In the genomic region with DNA sequence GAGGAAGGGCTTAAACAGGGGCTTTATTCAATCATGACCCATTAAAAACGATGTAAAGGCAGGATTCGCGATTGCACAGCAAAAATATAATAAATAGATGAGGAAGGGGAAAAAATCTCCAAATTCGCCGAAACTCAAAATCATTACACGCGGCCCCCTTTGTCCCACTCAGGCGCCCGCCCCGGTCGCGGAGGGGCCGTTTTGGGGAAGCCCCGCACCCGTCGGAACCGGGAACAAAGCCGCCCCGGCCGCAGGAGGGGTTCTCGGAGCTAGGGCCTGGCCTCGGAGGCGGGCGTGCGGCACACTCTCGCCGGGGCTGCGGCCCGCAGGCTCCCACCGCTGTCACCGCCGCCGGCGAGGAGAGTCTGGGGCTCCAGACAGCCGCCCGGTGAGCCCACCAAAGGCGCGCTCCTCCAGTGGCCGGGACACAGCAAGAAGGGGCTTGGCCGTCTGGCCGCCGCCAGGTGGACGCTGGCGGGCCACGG, we compare ENCODE assay signal across 8 cellular contexts. TPM values are rescaled to one million over a fixed set of nuclear protein-coding genes. Genes with fewer than 3 reads are reported as not detected.
DNase-seq lines count a peak whose midpoint lies in the region; ATAC-seq and TF ChIP-seq lines count a peak whose summit lies in the region.

No MANE protein-coding gene starts in this region.

- no peaks in the 10 kb centered on the region for H3K36me3 ChIP-seq in heart right ventricle

- H3K27me3 ChIP-seq in heart right ventricle = no peaks in the 10 kb centered on the region

- peaks cover 0 to 19% (median 12%) of the 10 kb centered on the region in 9 donors for H3K4me1 ChIP-seq in heart right ventricle

- peak; percentile 17 to 74 (median 51) for ATAC-seq in heart right ventricle

- no peaks in the 10 kb centered on the region for H3K9me3 ChIP-seq in heart right ventricle

- H3K27ac ChIP-seq in heart right ventricle = peak overlapping the region; percentile 76 to 97 (median 90)

- WGBS in heart right ventricle, 2 donors = 0% methylated on average over 43 to 45 of the region's 45 CpGs

- intact Hi-C loops in heart right ventricle (cut with DNase I) = loop anchor here in 3 of 10 donors (5.0 to 10.0 kb wide), 2 partner anchors 143 to 254 kb away; a partner anchor contains a TSS

- H3K4me3 ChIP-seq in GM08714 (ENCODE audit: low read length) (peak overlapping the region; percentile 99), heart right ventricle (peak overlapping the region; percentile 69 to 96 (median 92)), retinal pigment epithelial cell (ENCODE audit: low read length) (peak overlapping the region; percentile 90)

- DNase-seq in HCEC 1CT (peak; percentile 20), NCI-H69 (lab: John Stamatoyannopoulos, UW) (peak; percentile 73), heart right ventricle (peak; percentile 12 to 43), retinal pigment epithelial cell (ENCODE audit: low read depth) (no peak), T1000 (lab: John Stamatoyannopoulos, UW) (no peak), GF-D8 (lab: John Stamatoyannopoulos, UW) (no peak)
- peak; percentile 42 for DNase-seq in activated naive CD4-positive, alpha-beta T cell treated with Interleukin-2 at 50 U/mL for 16 hours

- peak in 1 of 9 donors; percentile 15 for TF ChIP-seq CTCF in heart right ventricle (IDR thresholded peaks at IDR 0.05)
- TF ChIP-seq CTCF in retinal pigment epithelial cell (conservative IDR thresholded peaks at IDR 0.05; ENCODE audit: low read depth, low read length) = no peak

RNA-seq across cellular contexts. Expression of a gene that starts 0.5 kb away (rescaled TPM):
- total RNA-seq in heart right ventricle = 10 to 100 TPM in 9 of 10 donors, 1 to 10 TPM in 1; 8.6 to 17.8 (median 12.3) TPM
- 1 to 10 TPM; 3.1 to 8.3 TPM for polyA plus RNA-seq in heart right ventricle

RNA-seq across cellular contexts. Expression of a gene that starts 53.7 kb away (rescaled TPM):
- total RNA-seq in heart right ventricle = 10 to 100 TPM in 9 of 10 donors, 1 to 10 TPM in 1; 8.6 to 23.7 (median 18.7) TPM
- 1 to 10 TPM; 6.7 to 8.0 TPM for polyA plus RNA-seq in heart right ventricle

Comparison
In these comparisons a context has a peak if more than half of its experiments do, and no peak if none do; other contexts are left out.
1. DNase-seq: peak in HCEC 1CT (single experiment), NCI-H69 (single experiment), activated naive CD4-positive, alpha-beta T cell treated with Interleukin-2 at 50 U/mL for 16 hours (single experiment) and heart right ventricle (2 of 2); none in retinal pigment epithelial cell (single experiment), T1000 (single experiment) and GF-D8 (single experiment).
2. Peak in every context shown above with its lines, with median percentiles within 50 percentile points of each other: H3K4me3 ChIP-seq.